ENCODE assay signal across 8 cellular contexts in genomic region chr9:98255064-98255577, GRCh38. TPM values are rescaled to one million over a fixed set of nuclear protein-coding genes. Genes with fewer than 3 reads are reported as not detected.
DNase-seq lines count a peak whose midpoint lies in the region; ATAC-seq and TF ChIP-seq lines count a peak whose summit lies in the region.

No MANE protein-coding gene starts in this region.

- H3K4me3 Mint-ChIP-seq in activated CD4-positive, alpha-beta memory T cell treated with anti-CD3 and anti-CD28 coated beads, Interleukin-2, amount 10 ng/mL, durations not matched to agents 7 days and 5 days: peak overlapping the region; percentile 93

- peak overlapping the region; percentile 53 for H3K27ac Mint-ChIP-seq in activated CD4-positive, alpha-beta memory T cell treated with anti-CD3 and anti-CD28 coated beads, Interleukin-2, amount 10 ng/mL, durations not matched to agents 7 days and 5 days

- H3K9me3 ChIP-seq in BE2C: no peaks in the 10 kb centered on the region

- no peak for TF ChIP-seq CTCF in BE2C (IDR thresholded peaks at IDR 0.05; ENCODE audit: low read depth, low read length)

- H3K27me3 ChIP-seq in BE2C: no peaks in the 10 kb centered on the region

- CTCF ChIA-PET in activated CD4-positive, alpha-beta memory T cell treated with anti-CD3 and anti-CD28 coated beads, Interleukin-2, amount 10 ng/mL, durations not matched to agents 7 days and 5 days (lab: Charles Lee): interaction anchor here (1.5 to 4.4 kb wide), 12 partner anchors 8 to 332 kb away, joined by 3 to 45 read pairs (median 16); partner anchors contain the start of genes CORO2A, NANS, TRIM14 and TRMO

- no peak for DNase-seq in BE2C
- no peak for DNase-seq in activated CD4-positive, alpha-beta memory T cell treated with anti-CD3 and anti-CD28 coated beads, Interleukin-2, amount 10 ng/mL, durations not matched to agents 7 days and 5 days
- peak; percentile 57 for DNase-seq in glomerular visceral epithelial cell (ENCODE audit: extremely low spot score)
- peak; percentile 80 for DNase-seq in posterior vena cava (ENCODE audit: low spot score)
- DNase-seq in NCI-H774 (lab: John Stamatoyannopoulos, UW): no peak
- no peak for DNase-seq in putamen (ENCODE audit: low spot score)

- no peaks in the 10 kb centered on the region for H3K27me3 Mint-ChIP-seq in activated CD4-positive, alpha-beta memory T cell treated with anti-CD3 and anti-CD28 coated beads, Interleukin-2, amount 10 ng/mL, durations not matched to agents 7 days and 5 days

- POLR2A ChIA-PET in activated CD4-positive, alpha-beta memory T cell treated with anti-CD3 and anti-CD28 coated beads, Interleukin-2, amount 10 ng/mL, durations not matched to agents 7 days and 5 days (lab: Charles Lee): interaction anchor here (0.7 to 3.5 kb wide), 37 partner anchors 9 to 622 kb away, joined by 3 to 64 read pairs (median 7); partner anchors contain the start of genes ANP32B, CORO2A, HEMGN and NANS

- peaks cover 49% of the 10 kb centered on the region for H3K4me1 Mint-ChIP-seq in activated CD4-positive, alpha-beta memory T cell treated with anti-CD3 and anti-CD28 coated beads, Interleukin-2, amount 10 ng/mL, durations not matched to agents 7 days and 5 days

- H3K36me3 ChIP-seq in BE2C: no peaks in the 10 kb centered on the region

- H3K4me1 ChIP-seq in BE2C: no peaks in the 10 kb centered on the region; the same call in 1 of the 2 replicates

- intact Hi-C loops in posterior vena cava (cut with DNase I): loop anchor here (1.0 to 10.0 kb wide), 3 partner anchors 21 to 330 kb away; partner anchors contain the start of gene TRMO (in 1 of the 2)

- H3K4me3 ChIP-seq in BE2C (ENCODE audit: low read depth, low read length): peak overlapping the region; percentile 71

- H3K36me3 Mint-ChIP-seq in activated CD4-positive, alpha-beta memory T cell treated with anti-CD3 and anti-CD28 coated beads, Interleukin-2, amount 10 ng/mL, durations not matched to agents 7 days and 5 days (ENCODE audit: low read depth): peaks cover 20% of the 10 kb centered on the region

- H3K9me3 Mint-ChIP-seq in activated CD4-positive, alpha-beta memory T cell treated with anti-CD3 and anti-CD28 coated beads, Interleukin-2, amount 10 ng/mL, durations not matched to agents 7 days and 5 days: no peaks in the 10 kb centered on the region

- ATAC-seq in GM18861 (IDR thresholded peaks at IDR 0.05; ENCODE audit: unreplicated experiment) (peak; percentile 27), HG03196 (IDR thresholded peaks at IDR 0.05; ENCODE audit: unreplicated experiment) (peak; percentile 12)

RNA-seq across cellular contexts. Expression of gene TBC1D2, which starts 0.3 kb away (rescaled TPM):
- 3.9 TPM for polyA plus RNA-seq in BE2C (2012; ENCODE audit: insufficient read depth, insufficient read length, low read depth)
- total RNA-seq in activated CD4-positive, alpha-beta memory T cell treated with anti-CD3 and anti-CD28 coated beads, Interleukin-2, amount 10 ng/mL, durations not matched to agents 7 days and 5 days: 10 to 100 TPM; 11.0 to 11.9 TPM
- total RNA-seq in posterior vena cava: 10 to 100 TPM in 1 of 2 donors, 1 to 10 TPM in 1; 6.9 to 10.5 TPM

Comparison
In these comparisons a context has a peak if more than half of its experiments do, and no peak if none do; other contexts are left out.
1. DNase-seq: peak in glomerular visceral epithelial cell (single experiment) and posterior vena cava (single experiment); none in BE2C (single experiment), activated CD4-positive, alpha-beta memory T cell treated with anti-CD3 and anti-CD28 coated beads, Interleukin-2, amount 10 ng/mL, durations not matched to agents 7 days and 5 days (single experiment), NCI-H774 (single experiment) and putamen (single experiment).